Comparison of ENCODE assay signal across 18 cellular contexts in the genomic region with DNA sequence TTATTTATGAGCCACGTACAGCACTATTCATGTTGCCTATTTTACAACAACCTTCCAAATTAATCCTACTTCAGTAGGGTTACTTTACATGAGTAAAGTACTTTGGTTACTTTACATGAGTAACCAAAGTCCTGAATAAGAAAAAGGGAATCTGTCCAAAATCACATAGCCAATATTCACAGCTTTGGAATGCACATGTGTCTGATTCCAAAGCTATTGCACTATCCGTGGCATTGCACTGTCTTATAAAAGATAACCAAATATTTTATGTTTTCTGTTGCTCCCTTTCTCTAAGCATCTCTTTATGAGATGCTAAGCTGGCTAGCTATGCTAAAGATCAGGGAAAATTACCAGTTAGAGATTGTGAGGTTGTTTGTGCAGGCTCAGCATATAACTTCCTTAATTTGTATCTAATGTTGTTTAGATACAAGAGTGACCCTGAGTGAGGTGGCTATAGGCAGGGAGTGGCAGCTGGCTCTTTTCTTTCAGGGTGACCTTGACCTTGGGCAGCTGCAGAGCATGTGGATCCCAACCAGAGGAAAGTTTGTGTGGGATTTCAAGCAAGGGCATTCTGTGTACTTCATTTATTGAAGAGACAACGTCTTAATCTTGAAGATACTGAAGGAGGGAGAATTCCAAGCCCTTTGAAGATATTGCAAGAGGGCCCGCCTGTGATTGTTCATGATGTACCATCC.
A peak's percentile ranks its signal among the peaks of the same experiment; 100 is the strongest.
DNase-seq lines count a peak whose midpoint lies in the region; ATAC-seq, FAIRE-seq and TF ChIP-seq lines count a peak whose summit lies in the region.
"Had no signal": no experiment of that assay in that cellular context is flagged by ENCODE, and none has a peak within 500 bp of the region (broad histone marks: within the 10 kb centered on the region; RNA-seq: fewer than 3 reads in every experiment).

No MANE protein-coding gene starts in this region.

- H3K36me3 Mint-ChIP-seq in CD14-positive monocyte = no peaks in the 10 kb centered on the region
- no peaks in the 10 kb centered on the region for H3K36me3 Mint-ChIP-seq in stimulated activated naive B cell treated with anti-CD40 and anti-IgM and Interleukin-4, amounts not matched to agents 10 μg/mL and 1 μg/mL and 100 μg/mL, for 72 hours
- H3K36me3 Mint-ChIP-seq: mesothelial cell of epicardium had no signal

- H3K4me3 Mint-ChIP-seq in CD14-positive monocyte = no peak overlapping the region
- no peak overlapping the region for H3K4me3 Mint-ChIP-seq in stimulated activated naive B cell treated with anti-CD40 and anti-IgM and Interleukin-4, amounts not matched to agents 10 μg/mL and 1 μg/mL and 100 μg/mL, for 72 hours
- H3K4me3 Mint-ChIP-seq: mesothelial cell of epicardium, T-helper 17 cell had no signal

- DNase-seq in A549 (ENCODE audit: low read depth in 1 of 2, low spot score in 1 of 2) = peak; percentile 5 to 9
- DNase-seq in HCEC 1CT = peak; percentile 95
- DNase-seq in amniotic stem cell (lab: John Stamatoyannopoulos, UW) = peak; percentile 63
- peak; percentile 39 to 73 for DNase-seq in foreskin keratinocyte
- no peak for DNase-seq in CD14-positive monocyte (ENCODE audit: low spot score)
- no peak for DNase-seq in HepG2 (ENCODE audit: low spot score)
- DNase-seq in stimulated activated naive B cell treated with anti-CD40 and anti-IgM and Interleukin-4, amounts not matched to agents 10 μg/mL and 1 μg/mL and 100 μg/mL, for 72 hours = no peak
- no peak for DNase-seq in stimulated activated naive CD4-positive, alpha-beta T cell treated with Interleukin-2 at 50 U/mL for 16 hours (lab: John Stamatoyannopoulos, UW)
- DNase-seq: activated CD4-positive, alpha-beta T cell treated with anti-CD3 and anti-CD28 coated beads for 4 hours; BE2C; DND-41; foreskin melanocyte; NCI-H1436 treated with DMSO at 0.1 percent for 48 hours; NCI-H524 treated with DMSO at 0.1 percent for 48 hours; pancreas; T-helper 17 cell had no signal

- ATAC-seq in A549 (peak; percentile 65 to 73; a peak in 5 of 6 replicates), foreskin keratinocyte (peak; percentile 75), HepG2 (no peak)
- ATAC-seq in stimulated activated naive B cell treated with anti-CD40 and anti-IgM and Interleukin-4, amounts not matched to agents 10 μg/mL and 1 μg/mL and 100 μg/mL, for 72 hours (replicated peaks) = no peak
- ATAC-seq: pancreas, T-helper 17 cell had no signal

- TF ChIP-seq CTCF in A549 (IDR thresholded peaks at IDR 0.05) = no peak
- TF ChIP-seq CTCF in foreskin keratinocyte (conservative IDR thresholded peaks at IDR 0.05) = no peak
- no peak for TF ChIP-seq CTCF in CD14-positive monocyte (IDR thresholded peaks at IDR 0.05)
- TF ChIP-seq CTCF in HepG2 (CRISPR knock-in tag; IDR thresholded peaks at IDR 0.05) = no peak

- H3K4me1 ChIP-seq in A549 (peaks cover 16% of the 10 kb centered on the region), foreskin keratinocyte (no peaks in the 10 kb centered on the region), HepG2 (ENCODE audit: insufficient read depth, low read length) (no peaks in the 10 kb centered on the region)
- H3K4me1 ChIP-seq: BE2C, pancreas had no signal

- CTCF ChIA-PET in A549 (lab: Yijun Ruan, JAX) = interaction anchor here (1.3 kb wide), 1 partner anchor 20 kb away, joined by 8 read pairs; no protein-coding TSS in a partner anchor
- CTCF ChIA-PET in HepG2 (lab: Yijun Ruan, JAX; ENCODE audit: low intra/inter-chr PET ratio, low total read pairs) = no interaction called here

- no peak overlapping the region for H2AFZ ChIP-seq in HepG2 (ENCODE audit: low read length)

- no peak overlapping the region for H3K4me3 ChIP-seq in A549
- no peak overlapping the region for H3K4me3 ChIP-seq in HepG2 (replicated peaks in 1 of 3; ENCODE audit: insufficient read depth in 1 of 3, low read depth in 2 of 3, low read length in 3 of 3)
- H3K4me3 ChIP-seq: pancreas, thoracic aorta had no signal

- no peak for TF ChIP-seq RAD21 in A549 (conservative IDR thresholded peaks at IDR 0.05 in 1 of 2, IDR thresholded peaks at IDR 0.05 in 1 of 2)
- TF ChIP-seq RAD21 in HepG2 (CRISPR knock-in tag; IDR thresholded peaks at IDR 0.05) = no peak

- in situ Hi-C loops in HepG2 (cut with HindIII; ENCODE audit: extremely low pct_ligation_motif_present, low pct_unique_long_range_greater_than_20kb) = no loop called here

- H3K27me3 Mint-ChIP-seq in CD14-positive monocyte (ENCODE audit: low read depth in 3 of 3) = peaks cover 0 to 1% (median 0%) of the 10 kb centered on the region in 3 donors
- no peaks in the 10 kb centered on the region for H3K27me3 Mint-ChIP-seq in stimulated activated naive B cell treated with anti-CD40 and anti-IgM and Interleukin-4, amounts not matched to agents 10 μg/mL and 1 μg/mL and 100 μg/mL, for 72 hours
- H3K27me3 Mint-ChIP-seq: T-helper 17 cell had no signal

- no peaks in the 10 kb centered on the region for H4K20me1 ChIP-seq in HepG2 (ENCODE audit: insufficient read depth, low read length)

- FAIRE-seq in A549 (lab: Jason Lieb, UNC) (no peak), HepG2 (lab: Jason Lieb, UNC) (no peak)
- FAIRE-seq: pancreas had no signal

- POLR2A ChIA-PET in A549 (lab: Yijun Ruan, JAX) (no interaction called here), HepG2 (lab: Yijun Ruan, JAX) (no interaction called here)

- no peaks in the 10 kb centered on the region for H3K27me3 ChIP-seq in foreskin keratinocyte
- no peaks in the 10 kb centered on the region for H3K27me3 ChIP-seq in HepG2 (ENCODE audit: control insufficient read depth in 1 of 2, insufficient read depth in 2 of 2, low read length in 2 of 2)
- H3K27me3 ChIP-seq: BE2C, pancreas had no signal

- TF ChIP-seq POLR2A in A549 (IDR thresholded peaks at IDR 0.05; ENCODE audit: low read length) (no peak), HepG2 (IDR thresholded peaks at IDR 0.05; ENCODE audit: insufficient read depth in 1 of 2, low read depth in 2 of 2, low read length in 2 of 2) (no peak)

- 27% methylated on average over 4 of the region's 4 CpGs for whole genome bisulfite sequencing in A549 (ENCODE audit: missing lambda C conversion rate)
- 14% methylated on average over 4 of the region's 4 CpGs for WGBS in HepG2 (ENCODE audit: low lambda C conversion rate)

- intact Hi-C loops in CD14-positive monocyte (cut with micrococcal nuclease) (no loop called here), HepG2 (cut with micrococcal nuclease; ENCODE audit: unreplicated experiment) (no loop called here)

- TF ChIP-seq EP300 in A549 (IDR thresholded peaks at IDR 0.05) = no peak; a peak in 1 of 5 replicates
- TF ChIP-seq EP300 in HepG2 (IDR thresholded peaks at IDR 0.05; ENCODE audit: low read depth in 2 of 2, low read length in 2 of 2) = no peak
- TF ChIP-seq EP300 in HepG2 (CRISPR knock-in tag; IDR thresholded peaks at IDR 0.05; ENCODE audit: borderline replicate concordance) = no peak

- no TSS peak for BruUV-seq in HepG2 (replicated peaks; lab: Mats Ljungman, UMichigan)

- no peak overlapping the region for H3K9ac ChIP-seq in HepG2 (ENCODE audit: insufficient read depth, low read depth, low read length)

- no peak overlapping the region for H3K27ac Mint-ChIP-seq in CD14-positive monocyte
- no peak overlapping the region for H3K27ac Mint-ChIP-seq in stimulated activated naive B cell treated with anti-CD40 and anti-IgM and Interleukin-4, amounts not matched to agents 10 μg/mL and 1 μg/mL and 100 μg/mL, for 72 hours
- H3K27ac Mint-ChIP-seq: mesothelial cell of epicardium, T-helper 17 cell had no signal

- H3K9me3 ChIP-seq in A549 = no peaks in the 10 kb centered on the region
- no peaks in the 10 kb centered on the region for H3K9me3 ChIP-seq in HepG2 (ENCODE audit: low read length)
- H3K9me3 ChIP-seq: BE2C, pancreas, thoracic aorta had no signal

- peaks cover 0 to 14% (median 4%) of the 10 kb centered on the region in 7 donors for H3K9me3 Mint-ChIP-seq in CD14-positive monocyte
- no peaks in the 10 kb centered on the region for H3K9me3 Mint-ChIP-seq in stimulated activated naive B cell treated with anti-CD40 and anti-IgM and Interleukin-4, amounts not matched to agents 10 μg/mL and 1 μg/mL and 100 μg/mL, for 72 hours

- peak overlapping the region; percentile 45 for H3K4me2 ChIP-seq in A549
- H3K4me2 ChIP-seq in HepG2 (ENCODE audit: low read depth, low read length) = no peak overlapping the region

- H3K4me1 Mint-ChIP-seq in CD14-positive monocyte = no peaks in the 10 kb centered on the region
- no peaks in the 10 kb centered on the region for H3K4me1 Mint-ChIP-seq in stimulated activated naive B cell treated with anti-CD40 and anti-IgM and Interleukin-4, amounts not matched to agents 10 μg/mL and 1 μg/mL and 100 μg/mL, for 72 hours
- H3K4me1 Mint-ChIP-seq: T-helper 17 cell had no signal

- H3K36me3 ChIP-seq in HepG2 (replicated peaks in 1 of 2; ENCODE audit: control insufficient read depth in 1 of 2, insufficient read depth in 2 of 2, low read length in 2 of 2) = no peaks in the 10 kb centered on the region
- H3K36me3 ChIP-seq: BE2C, pancreas, thoracic aorta had no signal

- no peaks in the 10 kb centered on the region for H3K79me2 ChIP-seq in HepG2 (ENCODE audit: insufficient read depth, low read length)

- H3K27ac ChIP-seq in A549 (peak overlapping the region; percentile 43 to 72), foreskin keratinocyte (no peak overlapping the region), HepG2 (ENCODE audit: extremely low read length, insufficient read depth, low read length) (no peak overlapping the region)
- H3K27ac ChIP-seq: pancreas, thoracic aorta had no signal

TF ChIP-seq in A549, 52 proteins besides CTCF, POLR2A, EP300 and RAD21:
- no peak for TF ChIP-seq RCOR1 (IDR thresholded peaks at IDR 0.05; ENCODE audit: low read depth, low read length)
- peak; percentile 27; the same call in 1 of the 2 replicates for TF ChIP-seq JUNB (IDR thresholded peaks at IDR 0.05)
- no peak for TF ChIP-seq GATA3 (IDR thresholded peaks at IDR 0.05; ENCODE audit: borderline replicate concordance)
- no peak for TF ChIP-seq CHD2 (IDR thresholded peaks at IDR 0.05; ENCODE audit: low read length, partially characterized antibody)
- TF ChIP-seq EHMT2 (IDR thresholded peaks at IDR 0.05; ENCODE audit: low read depth) = no peak

TF ChIP-seq in HepG2, 621 proteins besides CTCF, POLR2A, EP300 and RAD21 (continues in another document):
- no peak for TF ChIP-seq SNAI1 (CRISPR knock-in tag; IDR thresholded peaks at IDR 0.05; ENCODE audit: borderline replicate concordance)
- no peak for TF ChIP-seq RBM22 (optimal IDR thresholded peaks at IDR 0.05; ENCODE audit: low read length)
- TF ChIP-seq ZNF33A (CRISPR knock-in tag; IDR thresholded peaks at IDR 0.05; ENCODE audit: borderline replicate concordance) = no peak

Comparison
In these comparisons a context has a peak if more than half of its experiments do, and no peak if none do; other contexts are left out.
1. ATAC-seq: peak in A549 (2 of 2) and foreskin keratinocyte (single experiment); none in HepG2 (single experiment) and stimulated activated naive B cell treated with anti-CD40 and anti-IgM and Interleukin-4, amounts not matched to agents 10 μg/mL and 1 μg/mL and 100 μg/mL, for 72 hours (0 of 2).
2. DNase-seq: peak in A549 (2 of 2), HCEC 1CT (single experiment), amniotic stem cell (single experiment) and foreskin keratinocyte (2 of 2); none in CD14-positive monocyte (single experiment), HepG2 (single experiment), stimulated activated naive B cell treated with anti-CD40 and anti-IgM and Interleukin-4, amounts not matched to agents 10 μg/mL and 1 μg/mL and 100 μg/mL, for 72 hours (single experiment) and stimulated activated naive CD4-positive, alpha-beta T cell treated with Interleukin-2 at 50 U/mL for 16 hours (single experiment).
3. H3K27ac ChIP-seq: peak in A549 (2 of 2); none in foreskin keratinocyte (single experiment) and HepG2 (single experiment).